Comparison of ENCODE assay signal across 8 cellular contexts in the genomic region with DNA sequence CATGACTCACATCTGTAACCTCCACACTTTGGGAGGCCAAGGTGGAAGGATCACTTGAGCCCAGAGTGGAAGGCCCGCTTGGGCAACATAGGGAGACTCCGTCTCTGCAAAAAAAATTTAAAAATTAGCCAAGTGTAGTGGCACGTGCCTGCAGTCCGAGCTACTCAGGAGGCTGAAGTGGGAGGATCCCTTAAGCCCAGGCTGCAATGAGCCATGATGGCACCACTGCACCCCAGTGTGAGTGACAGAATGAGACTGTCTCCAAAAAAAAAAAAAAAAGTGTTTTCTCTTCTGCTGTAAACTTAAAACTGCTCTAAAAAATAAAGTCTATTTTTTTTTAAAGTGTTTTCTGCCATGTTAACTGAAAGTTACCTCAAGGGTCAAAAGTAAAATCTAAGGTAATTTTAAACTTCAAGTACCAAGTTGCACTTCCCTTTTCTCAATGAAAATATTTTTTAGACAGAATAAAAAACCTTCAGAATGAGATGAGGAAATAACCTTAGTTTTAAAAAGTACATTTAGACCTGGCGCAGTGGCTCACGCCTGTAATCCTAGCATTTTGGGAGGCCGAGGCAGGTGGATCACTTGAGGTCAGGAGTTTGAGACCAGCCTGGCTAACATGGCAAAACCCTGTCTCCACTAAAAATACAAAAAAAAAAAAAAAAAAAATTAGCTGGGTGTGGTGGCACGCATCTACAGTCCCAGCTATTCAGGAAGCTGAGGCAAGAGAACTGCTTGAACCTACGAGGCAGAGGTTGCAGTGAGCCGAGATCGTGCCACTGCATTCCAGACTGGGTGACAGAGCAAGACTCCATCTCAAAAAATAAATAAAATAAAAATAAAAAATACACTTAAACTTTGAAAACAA.
DNase-seq lines count a peak whose midpoint lies in the region; ATAC-seq and FAIRE-seq lines count a peak whose summit lies in the region.
"Not testable (repeated sequence)": the region's sequence is repeated elsewhere in the genome, so short reads cannot be mapped to it uniquely, and the experiment has no call there.

No MANE protein-coding gene starts in this region.

- peaks cover 13 to 31% of the 10 kb centered on the region in 2 donors for H3K36me3 Mint-ChIP-seq in stimulated activated naive B cell treated with anti-CD40 and anti-IgM and Interleukin-4, amounts not matched to agents 10 μg/mL and 1 μg/mL and 100 μg/mL, for 72 hours

- not testable (repeated sequence) for H3K9me3 Mint-ChIP-seq in stimulated activated naive B cell treated with anti-CD40 and anti-IgM and Interleukin-4, amounts not matched to agents 10 μg/mL and 1 μg/mL and 100 μg/mL, for 72 hours

- not testable (repeated sequence) for H3K27me3 Mint-ChIP-seq in stimulated activated naive B cell treated with anti-CD40 and anti-IgM and Interleukin-4, amounts not matched to agents 10 μg/mL and 1 μg/mL and 100 μg/mL, for 72 hours

- peaks cover 5 to 22% of the 10 kb centered on the region in 2 donors for H3K4me1 Mint-ChIP-seq in stimulated activated naive B cell treated with anti-CD40 and anti-IgM and Interleukin-4, amounts not matched to agents 10 μg/mL and 1 μg/mL and 100 μg/mL, for 72 hours

- H3K4me3 Mint-ChIP-seq in stimulated activated naive B cell treated with anti-CD40 and anti-IgM and Interleukin-4, amounts not matched to agents 10 μg/mL and 1 μg/mL and 100 μg/mL, for 72 hours: peak overlapping the region; percentile 25 to 64

- ATAC-seq in GM21423 (IDR thresholded peaks at IDR 0.05; ENCODE audit: unreplicated experiment): peak; percentile 86
- ATAC-seq in HG02678 (IDR thresholded peaks at IDR 0.05; ENCODE audit: unreplicated experiment): peak; percentile 86
- peak; percentile 77 for ATAC-seq in HG03064 (IDR thresholded peaks at IDR 0.05; ENCODE audit: low read depth, unreplicated experiment)
- ATAC-seq in HG03457 (IDR thresholded peaks at IDR 0.05; ENCODE audit: unreplicated experiment): peak; percentile 72
- peak; percentile 93 to 94 for ATAC-seq in stimulated activated naive B cell treated with anti-CD40 and anti-IgM and Interleukin-4, amounts not matched to agents 10 μg/mL and 1 μg/mL and 100 μg/mL, for 72 hours (replicated peaks)

- peak overlapping the region; percentile 88 for H3K27ac Mint-ChIP-seq in stimulated activated naive B cell treated with anti-CD40 and anti-IgM and Interleukin-4, amounts not matched to agents 10 μg/mL and 1 μg/mL and 100 μg/mL, for 72 hours

- not testable (repeated sequence) for DNase-seq in GM18507 (ENCODE audit: extremely low spot score, insufficient read length, low read depth); GM19239 (ENCODE audit: insufficient read length, low spot score)
- DNase-seq in NOMO-1 (lab: John Stamatoyannopoulos, UW; ENCODE audit: unreplicated experiment in 2 of 2): peak; percentile 5 to 66
- peak; percentile 41 for DNase-seq in stimulated activated naive B cell treated with anti-CD40 and anti-IgM and Interleukin-4, amounts not matched to agents 10 μg/mL and 1 μg/mL and 100 μg/mL, for 72 hours

- peak; percentile 81 for FAIRE-seq in GM18507 (lab: Jason Lieb, UNC)
- FAIRE-seq in GM19239 (lab: Jason Lieb, UNC): peak; percentile 86
